In genomic region chr12:1815108-1815507, GRCh38 we compare ENCODE assay signal across 1 cellular context.
A peak's percentile ranks its signal among the peaks of the same experiment; 100 is the strongest.
TF ChIP-seq lines count a peak whose summit lies in the region.

No MANE protein-coding gene starts in this region.

TF ChIP-seq in H1, 55 proteins besides CTCF, POLR2A, EP300 and RAD21:
- no peak for TF ChIP-seq RFX5 (IDR thresholded peaks at IDR 0.05; ENCODE audit: borderline replicate concordance, low read depth, low read length)
- no peak for TF ChIP-seq CEBPB (IDR thresholded peaks at IDR 0.05; ENCODE audit: low read depth, low read length)
- no peak for TF ChIP-seq SP2 (IDR thresholded peaks at IDR 0.05; ENCODE audit: low read length)
- no peak for TF ChIP-seq ASH2L (IDR thresholded peaks at IDR 0.05; ENCODE audit: low read length)
- TF ChIP-seq KDM1A (IDR thresholded peaks at IDR 0.05; ENCODE audit: borderline replicate concordance, low read length): peak; percentile 50; the same call in 1 of the 2 replicates
- no peak for TF ChIP-seq RNF2 (IDR thresholded peaks at IDR 0.05; ENCODE audit: borderline replicate concordance, low read depth, low read length, missing control alignments, poor library complexity, severe bottlenecking)
